8 cellular contexts compared by ENCODE assay signal in genomic region chr10:50605280-50606270, GRCh38. TPM values are rescaled to one million over a fixed set of nuclear protein-coding genes. Genes with fewer than 3 reads are reported as not detected.
DNase-seq lines count a peak whose midpoint lies in the region; ATAC-seq and TF ChIP-seq lines count a peak whose summit lies in the region.

No MANE protein-coding gene starts in this region.

- no peaks in the 10 kb centered on the region for H3K27me3 Mint-ChIP-seq in naive thymus-derived CD8-positive, alpha-beta T cell

- peak overlapping the region in 6 of 10 donors; percentile 0 to 42 (median 26) for H3K4me3 Mint-ChIP-seq in naive thymus-derived CD8-positive, alpha-beta T cell

- POLR2A ChIA-PET in naive thymus-derived CD8-positive, alpha-beta T cell (lab: Charles Lee): no interaction called here

- peak overlapping the region in 4 of 59 donors; percentile 5 to 28 (median 14) for H3K4me3 ChIP-seq in dorsolateral prefrontal cortex

- peaks cover 34 to 87% (median 77%) of the 10 kb centered on the region in 4 donors for H3K4me1 Mint-ChIP-seq in naive thymus-derived CD8-positive, alpha-beta T cell

- TF ChIP-seq POLR2A in GM18505 (IDR thresholded peaks at IDR 0.05; ENCODE audit: borderline replicate concordance, extremely low read depth, insufficient read depth, insufficient read length): no peak

- in situ Hi-C loops in ACHN (cut with HindIII; ENCODE audit: low pct_ligation_motif_present, low pct_unique_long_range_greater_than_20kb, low sequenced_read_pairs): no loop called here

- ATAC-seq in GM18505 (IDR thresholded peaks at IDR 0.05; ENCODE audit: unreplicated experiment) (peak; percentile 55), HG02943 (IDR thresholded peaks at IDR 0.05; ENCODE audit: low read depth, unreplicated experiment) (peak; percentile 73)
- peak in 1 of 2 donors; percentile 30 for ATAC-seq in naive thymus-derived CD8-positive, alpha-beta T cell

- TF ChIP-seq CTCF in dorsolateral prefrontal cortex (IDR thresholded peaks at IDR 0.05 in 54 of 56, conservative IDR thresholded peaks at IDR 0.05 in 2 of 56; ENCODE audit: low read depth in 1 of 56, partially characterized antibody in 56 of 56): no peak

- DNase-seq in ACHN (peak; percentile 89), NOMO-1 treated with DMSO at 0.1 percent for 48 hours (lab: John Stamatoyannopoulos, UW; ENCODE audit: unreplicated experiment) (peak; percentile 60), dorsolateral prefrontal cortex (no peak), pons (ENCODE audit: low spot score) (no peak)
- no peak for DNase-seq in naive thymus-derived CD8-positive, alpha-beta T cell
- DNase-seq in effector CD8-positive, alpha-beta T cell (lab: John Stamatoyannopoulos, UW): no peak

- no peaks in the 10 kb centered on the region for H3K27me3 ChIP-seq in dorsolateral prefrontal cortex

- no peaks in the 10 kb centered on the region for H3K9me3 Mint-ChIP-seq in naive thymus-derived CD8-positive, alpha-beta T cell

- intact Hi-C loops in dorsolateral prefrontal cortex (cut with DNase I): no loop called here

- H3K27ac Mint-ChIP-seq in naive thymus-derived CD8-positive, alpha-beta T cell: peak overlapping the region; percentile 41 to 89 (median 70)

- peak overlapping the region in 48 of 59 donors; percentile 2 to 74 (median 50) for H3K27ac ChIP-seq in dorsolateral prefrontal cortex

- peaks cover 0 to 3% (median 3%) of the 10 kb centered on the region in 3 donors for H3K36me3 Mint-ChIP-seq in naive thymus-derived CD8-positive, alpha-beta T cell

RNA-seq across cellular contexts. Expression of gene SGMS1, which starts 18.2 kb away (rescaled TPM):
- 100 to 1,000 TPM in 1 of 120 experiments, 10 to 100 TPM in 119; 37.8 to 101 (median 59.4) TPM for total RNA-seq in dorsolateral prefrontal cortex
- total RNA-seq in naive thymus-derived CD8-positive, alpha-beta T cell: 10 to 100 TPM; 30.1 to 34.9 TPM
- 10 to 100 TPM in 1 of 3 donors, 1 to 10 TPM in 2; 8.3 to 11.0 (median 8.4) TPM for polyA plus RNA-seq in naive thymus-derived CD8-positive, alpha-beta T cell

Comparison
In these comparisons a context has a peak if more than half of its experiments do, and no peak if none do; other contexts are left out.
1. DNase-seq: peak in ACHN (single experiment) and NOMO-1 treated with DMSO at 0.1 percent for 48 hours (single experiment); none in dorsolateral prefrontal cortex (0 of 10), naive thymus-derived CD8-positive, alpha-beta T cell (0 of 10), effector CD8-positive, alpha-beta T cell (single experiment) and pons (single experiment).